Comparison of ENCODE assay signal across 22 cellular contexts in the genomic region with DNA sequence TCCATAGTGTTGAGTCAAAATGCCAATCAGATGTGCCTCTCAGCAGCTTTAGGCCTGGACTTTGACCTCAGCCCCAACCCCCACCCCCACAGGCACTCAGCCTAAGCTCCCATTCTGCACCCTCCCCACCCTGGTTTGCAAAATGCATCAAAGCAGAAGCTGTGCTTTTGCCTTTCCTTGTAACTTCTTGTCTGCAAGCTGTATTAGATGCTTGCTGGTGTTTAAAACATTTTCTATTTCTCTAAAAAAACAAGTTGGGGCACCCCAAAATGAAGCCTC. TPM values are rescaled to one million over a fixed set of nuclear protein-coding genes. Genes with fewer than 3 reads are reported as not detected.
DNase-seq lines count a peak whose midpoint lies in the region; ATAC-seq, FAIRE-seq and TF ChIP-seq lines count a peak whose summit lies in the region.
"Had no signal": no experiment of that assay in that cellular context is flagged by ENCODE, and none has a peak within 500 bp of the region (broad histone marks: within the 10 kb centered on the region; RNA-seq: fewer than 3 reads in every experiment).

No MANE protein-coding gene starts in this region.

- TF ChIP-seq POLR2A in right lobe of liver (IDR thresholded peaks at IDR 0.05) (no peak), ovary (IDR thresholded peaks at IDR 0.05) (no peak)

- intact Hi-C loops in right lobe of liver (cut with DNase I) (no loop called here), ovary (cut with DNase I) (no loop called here)

- peaks cover 8% of the 10 kb centered on the region; the same call in 1 of the 2 replicates for H3K27me3 ChIP-seq in HUES48 (ENCODE audit: control insufficient read depth, insufficient read depth, low read length)
- H3K27me3 ChIP-seq in astrocyte (ENCODE audit: insufficient read depth, low read length) = peaks cover 5% of the 10 kb centered on the region
- no peaks in the 10 kb centered on the region for H3K27me3 ChIP-seq in right lobe of liver
- no peaks in the 10 kb centered on the region for H3K27me3 ChIP-seq in ovary
- H3K27me3 ChIP-seq: Peyer's patch, SJSA1 had no signal

- H3K27me3 Mint-ChIP-seq in astrocyte (ENCODE audit: low read depth, unreplicated experiment) = peaks cover 6% of the 10 kb centered on the region

- ATAC-seq in right lobe of liver (peak; percentile 21 to 37 (median 28)), HG03097 (IDR thresholded peaks at IDR 0.05; ENCODE audit: low FRiP score, unreplicated experiment) (no peak)
- ATAC-seq: GM12878 had no signal

- H3K27ac ChIP-seq in HUES48 (ENCODE audit: low read depth, low read length) (peak overlapping the region; percentile 88), astrocyte (ENCODE audit: low read depth, low read length) (no peak overlapping the region), right lobe of liver (no peak overlapping the region), ovary (no peak overlapping the region)
- H3K27ac ChIP-seq: Peyer's patch, SJSA1 had no signal

- H2AFZ ChIP-seq in astrocyte (ENCODE audit: low read depth, low read length) = no peak overlapping the region

- no peak overlapping the region for H3K4me3 ChIP-seq in HUES48 (ENCODE audit: low read depth, low read length)
- H3K4me3 ChIP-seq in astrocyte (ENCODE audit: insufficient read depth, low read depth, low read length) = no peak overlapping the region
- H3K4me3 ChIP-seq in right lobe of liver = no peak overlapping the region
- no peak overlapping the region for H3K4me3 ChIP-seq in ovary
- H3K4me3 ChIP-seq: GM12878, Peyer's patch, SJSA1 had no signal

- TF ChIP-seq EP300 in ovary (IDR thresholded peaks at IDR 0.05) = no peak

- H3K79me2 ChIP-seq in astrocyte (ENCODE audit: insufficient read depth, low read length) = no peaks in the 10 kb centered on the region

- peaks cover 6% of the 10 kb centered on the region for H3K9me3 Mint-ChIP-seq in astrocyte (ENCODE audit: unreplicated experiment)
- H3K9me3 Mint-ChIP-seq: CD4-positive, alpha-beta T cell had no signal

- FAIRE-seq in astrocyte (lab: Jason Lieb, UNC) = no peak
- FAIRE-seq: GM12878 had no signal

- H3K9ac ChIP-seq in HUES48 (ENCODE audit: low read depth, low read length) (no peak overlapping the region), astrocyte (ENCODE audit: low read length) (no peak overlapping the region)

- H3K4me3 Mint-ChIP-seq in astrocyte (ENCODE audit: unreplicated experiment) = no peak overlapping the region
- H3K4me3 Mint-ChIP-seq: CD4-positive, alpha-beta T cell had no signal

- peaks cover 34% of the 10 kb centered on the region for H3K4me1 Mint-ChIP-seq in astrocyte (ENCODE audit: low read depth, unreplicated experiment)

- in situ Hi-C loops in ACHN (cut with HindIII; ENCODE audit: low pct_ligation_motif_present, low pct_unique_long_range_greater_than_20kb, low sequenced_read_pairs) = no loop called here

- H4K20me1 ChIP-seq in astrocyte (ENCODE audit: insufficient read depth, low read length) = no peaks in the 10 kb centered on the region

- no peak overlapping the region for H3K4me2 ChIP-seq in astrocyte (ENCODE audit: low read length)

- H3K9me3 ChIP-seq in HUES48 (ENCODE audit: control insufficient read depth, insufficient read depth, low read length) (no peaks in the 10 kb centered on the region), astrocyte (ENCODE audit: insufficient read depth, low read depth, low read length) (no peaks in the 10 kb centered on the region), right lobe of liver (no peaks in the 10 kb centered on the region), ovary (no peaks in the 10 kb centered on the region)
- H3K9me3 ChIP-seq: Peyer's patch, SJSA1 had no signal

- no peaks in the 10 kb centered on the region for H3K36me3 Mint-ChIP-seq in astrocyte (ENCODE audit: low read depth, unreplicated experiment)

- no peak for TF ChIP-seq CTCF in astrocyte (IDR thresholded peaks at IDR 0.05; ENCODE audit: insufficient read depth, low read depth, low read length)
- no peak for TF ChIP-seq CTCF in right lobe of liver (IDR thresholded peaks at IDR 0.05)
- TF ChIP-seq CTCF in ovary (IDR thresholded peaks at IDR 0.05) = no peak

- H3K4me1 ChIP-seq in HUES48 (ENCODE audit: control insufficient read depth, insufficient read depth, low read length) = peaks cover 17% of the 10 kb centered on the region
- peaks cover 11% of the 10 kb centered on the region for H3K4me1 ChIP-seq in astrocyte (ENCODE audit: insufficient read depth, low read length)
- H3K4me1 ChIP-seq in right lobe of liver = peaks cover 0 to 15% (median 6%) of the 10 kb centered on the region in 4 donors
- peaks cover 16% of the 10 kb centered on the region for H3K4me1 ChIP-seq in ovary (ENCODE audit: insufficient read depth)
- H3K4me1 ChIP-seq: Peyer's patch had no signal

- peak overlapping the region; percentile 47 for H3K27ac Mint-ChIP-seq in astrocyte (ENCODE audit: unreplicated experiment)
- H3K27ac Mint-ChIP-seq: CD4-positive, alpha-beta T cell had no signal

- DNase-seq in ACHN (peak; percentile 12), astrocyte (ENCODE audit: low read depth) (no peak), right lobe of liver (no peak), T1000 (lab: John Stamatoyannopoulos, UW) (no peak), ovary (no peak)
- DNase-seq in activated naive CD4-positive, alpha-beta T cell treated with anti-CD3 and anti-CD28 coated beads, Interleukin-2, amount 50 U/mL, for 16 hours = no peak
- DNase-seq: CD4-positive, alpha-beta T cell; DMS153; NCI-H1436; NCI-H1930; NCI-H345; NCI-H524 treated with DMSO at 0.1 percent for 48 hours; Peyer's patch had no signal

- H3K36me3 ChIP-seq in HUES48 (ENCODE audit: control insufficient read depth, insufficient read depth, low read length) (no peaks in the 10 kb centered on the region), astrocyte (ENCODE audit: insufficient read depth, low read length) (no peaks in the 10 kb centered on the region), right lobe of liver (no peaks in the 10 kb centered on the region), ovary (no peaks in the 10 kb centered on the region)
- H3K36me3 ChIP-seq: Peyer's patch, SJSA1 had no signal

RNA-seq across cellular contexts. Expression of a gene that starts 26.6 kb away (rescaled TPM):
- total RNA-seq in astrocyte (38.8 and 43.1 TPM in 2 replicates), right lobe of liver (100 to 1,000 TPM; 118 to 165 (median 131) TPM), ovary (10 to 100 TPM in 2 of 7 donors, 1 to 10 TPM in 5; 3.8 to 13.3 (median 5.8) TPM)
- polyA plus RNA-seq in ovary = 1 to 10 TPM; 2.3 to 6.1 TPM
- total RNA-seq: CD4-positive, alpha-beta T cell had no signal

RNA-seq across cellular contexts. Expression of a gene that starts 38.5 kb away (rescaled TPM):
- total RNA-seq in astrocyte (0.20 TPM in 1 of 2 replicates, not detected in the other), right lobe of liver (not detected), ovary (under 1 TPM in 4 of 7 donors, not detected in 3; 0.10 to 0.23 (median 0.17) TPM)
- not detected for polyA plus RNA-seq in ovary
- total RNA-seq: A172; CD4-positive, alpha-beta T cell; Daoy; GM12878; H4; MCF 10A; Peyer's patch; SJSA1 had no signal
- polyA plus RNA-seq: BJ, GM12878 had no signal
